In the genomic region with DNA sequence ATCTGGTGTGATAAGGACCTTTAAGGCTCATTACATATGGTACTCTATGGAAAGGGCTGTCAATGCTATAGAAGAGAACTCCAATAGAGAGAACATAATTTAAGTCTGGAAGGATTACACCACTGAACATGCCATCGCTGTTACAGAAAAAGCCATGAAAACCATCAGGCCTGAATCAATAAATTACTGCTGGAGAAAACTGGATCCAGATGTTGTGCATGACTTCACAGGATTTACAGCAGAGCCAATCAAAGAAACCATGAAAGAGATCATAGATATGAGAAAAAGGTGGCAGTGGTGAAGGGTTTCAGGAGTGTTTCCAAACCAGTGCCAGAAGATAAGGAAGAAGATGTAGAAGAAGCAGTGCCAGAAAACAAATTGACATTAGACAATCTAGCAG, we compare ENCODE assay signal across 19 cellular contexts. TPM values are rescaled to one million over a fixed set of nuclear protein-coding genes. Genes with fewer than 3 reads are reported as not detected.
DNase-seq lines count a peak whose midpoint lies in the region; ATAC-seq and TF ChIP-seq lines count a peak whose summit lies in the region.
"Had no signal": no experiment of that assay in that cellular context is flagged by ENCODE, and none has a peak within 500 bp of the region (broad histone marks: within the 10 kb centered on the region; RNA-seq: fewer than 3 reads in every experiment).

No MANE protein-coding gene starts in this region.

- no peak for TF ChIP-seq POLR2A in suprapubic skin (IDR thresholded peaks at IDR 0.05)

- H3K4me3 ChIP-seq in fibroblast of mammary gland (ENCODE audit: control insufficient read depth, low read depth, low read length), result no peak overlapping the region
- H3K4me3 ChIP-seq in suprapubic skin, result no peak overlapping the region
- H3K4me3 ChIP-seq: BLaER1, GM23338, K562 had no signal

- no peaks in the 10 kb centered on the region for H3K9me3 ChIP-seq in suprapubic skin
- H3K9me3 ChIP-seq: BLaER1 had no signal

- no peaks in the 10 kb centered on the region for H3K27me3 ChIP-seq in suprapubic skin
- H3K27me3 ChIP-seq: BLaER1 had no signal

- no peaks in the 10 kb centered on the region for H3K4me1 ChIP-seq in suprapubic skin
- H3K4me1 ChIP-seq: BLaER1 had no signal

- DNase-seq in GM03348 (ENCODE audit: low spot score), result peak; percentile 3
- DNase-seq in fibroblast of mammary gland (ENCODE audit: low read depth), result peak; percentile 51
- no peak for DNase-seq in foreskin melanocyte
- no peak for DNase-seq in suprapubic skin (ENCODE audit: low spot score in 2 of 2)
- DNase-seq in T-helper 1 cell, result no peak
- DNase-seq in stimulated activated naive CD8-positive, alpha-beta T cell treated with anti-CD3 and anti-CD28 coated beads, Interleukin-15, Interleukin-2, amounts not matched to agents 100 U/mL and 50 U/mL, for 24 hours, result no peak
- DNase-seq: CD4-positive, alpha-beta memory T cell; DMS153; DMS79; EL; HCEC 1CT; IMR-90 had no signal

- peaks cover 7% of the 10 kb centered on the region for H3K36me3 ChIP-seq in suprapubic skin
- H3K36me3 ChIP-seq: BLaER1 had no signal

- no peak for TF ChIP-seq CTCF in fibroblast of mammary gland (conservative IDR thresholded peaks at IDR 0.05; ENCODE audit: control insufficient read depth, insufficient read depth, low read depth, low read length)
- TF ChIP-seq CTCF in suprapubic skin (IDR thresholded peaks at IDR 0.05), result no peak

- ATAC-seq in SK-N-SH treated with all-trans-retinoic acid at 6 μM for 48 hours, result no peak
- ATAC-seq in stimulated activated naive CD8-positive, alpha-beta T cell treated with anti-CD3 and anti-CD28 coated beads, Interleukin-15, Interleukin-2, amounts not matched to agents 100 U/mL and 50 U/mL, for 24 hours, result no peak
- ATAC-seq: GM23338, K562 had no signal

- H3K27ac ChIP-seq in suprapubic skin, result no peak overlapping the region
- H3K27ac ChIP-seq: BLaER1, HL-60 had no signal

- no peak for TF ChIP-seq EP300 in suprapubic skin (IDR thresholded peaks at IDR 0.05)

- 63% methylated on average over 1 of the region's 1 CpG for WGBS in suprapubic skin

TF ChIP-seq in SK-N-SH treated with all-trans-retinoic acid at 6 μM for 48 hours, 23 proteins besides CTCF, POLR2A, EP300 and RAD21:
- TF ChIP-seq TCF4 (CRISPR knock-in tag; IDR thresholded peaks at IDR 0.05; ENCODE audit: borderline replicate concordance), result peak; percentile 81
- TF ChIP-seq, protein P1, sequence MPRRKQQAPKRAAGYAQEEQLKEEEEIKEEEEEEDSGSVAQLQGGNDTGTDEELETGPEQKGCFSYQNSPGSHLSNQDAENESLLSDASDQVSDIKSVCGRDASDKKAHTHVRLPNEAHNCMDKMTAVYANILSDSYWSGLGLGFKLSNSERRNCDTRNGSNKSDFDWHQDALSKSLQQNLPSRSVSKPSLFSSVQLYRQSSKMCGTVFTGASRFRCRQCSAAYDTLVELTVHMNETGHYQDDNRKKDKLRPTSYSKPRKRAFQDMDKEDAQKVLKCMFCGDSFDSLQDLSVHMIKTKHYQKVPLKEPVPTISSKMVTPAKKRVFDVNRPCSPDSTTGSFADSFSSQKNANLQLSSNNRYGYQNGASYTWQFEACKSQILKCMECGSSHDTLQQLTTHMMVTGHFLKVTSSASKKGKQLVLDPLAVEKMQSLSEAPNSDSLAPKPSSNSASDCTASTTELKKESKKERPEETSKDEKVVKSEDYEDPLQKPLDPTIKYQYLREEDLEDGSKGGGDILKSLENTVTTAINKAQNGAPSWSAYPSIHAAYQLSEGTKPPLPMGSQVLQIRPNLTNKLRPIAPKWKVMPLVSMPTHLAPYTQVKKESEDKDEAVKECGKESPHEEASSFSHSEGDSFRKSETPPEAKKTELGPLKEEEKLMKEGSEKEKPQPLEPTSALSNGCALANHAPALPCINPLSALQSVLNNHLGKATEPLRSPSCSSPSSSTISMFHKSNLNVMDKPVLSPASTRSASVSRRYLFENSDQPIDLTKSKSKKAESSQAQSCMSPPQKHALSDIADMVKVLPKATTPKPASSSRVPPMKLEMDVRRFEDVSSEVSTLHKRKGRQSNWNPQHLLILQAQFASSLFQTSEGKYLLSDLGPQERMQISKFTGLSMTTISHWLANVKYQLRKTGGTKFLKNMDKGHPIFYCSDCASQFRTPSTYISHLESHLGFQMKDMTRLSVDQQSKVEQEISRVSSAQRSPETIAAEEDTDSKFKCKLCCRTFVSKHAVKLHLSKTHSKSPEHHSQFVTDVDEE (CRISPR knock-in tag; IDR thresholded peaks at IDR 0.05), result peak; percentile 62; the same call in 1 of the 2 replicates
- no peak for TF ChIP-seq ZNF565 (CRISPR knock-in tag; conservative IDR thresholded peaks at IDR 0.05; ENCODE audit: low read depth)
- TF ChIP-seq SNAI2 (CRISPR knock-in tag; IDR thresholded peaks at IDR 0.05), result no peak
- TF ChIP-seq ZFP3 (CRISPR knock-in tag; IDR thresholded peaks at IDR 0.05), result no peak

RNA-seq across cellular contexts. Expression of a gene that starts 18.9 kb away (rescaled TPM):
- not detected for total RNA-seq in suprapubic skin
- total RNA-seq: CD4-positive, alpha-beta memory T cell; G401; GM23338; HT1080; IMR-90; K562 had no signal

Comparison
In these comparisons a context has a peak if more than half of its experiments do, and no peak if none do; other contexts are left out.
1. DNase-seq: peak in GM03348 (single experiment) and fibroblast of mammary gland (single experiment); none in foreskin melanocyte (single experiment), suprapubic skin (0 of 2), T-helper 1 cell (0 of 5) and stimulated activated naive CD8-positive, alpha-beta T cell treated with anti-CD3 and anti-CD28 coated beads, Interleukin-15, Interleukin-2, amounts not matched to agents 100 U/mL and 50 U/mL, for 24 hours (single experiment).